5 cellular contexts compared by ENCODE assay signal in the genomic region with DNA sequence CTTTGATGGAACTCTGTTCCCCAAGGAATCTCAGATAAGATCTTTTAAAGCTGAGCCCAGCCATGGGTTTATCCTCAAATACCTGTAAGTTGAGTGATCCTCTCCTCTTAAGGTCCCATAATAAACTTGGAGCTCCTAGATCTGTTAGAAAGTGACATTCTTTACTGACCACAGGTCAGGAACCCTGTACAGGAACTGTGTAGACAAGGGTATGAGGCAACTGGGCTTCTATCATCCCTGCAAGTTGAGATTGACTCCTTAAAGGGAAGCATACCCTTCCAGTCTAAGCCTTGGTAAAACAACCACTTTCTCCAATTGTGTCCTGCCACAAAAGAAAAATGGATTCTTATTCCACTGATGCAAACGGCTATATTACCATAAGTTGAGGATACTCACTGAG. TPM values are rescaled to one million over a fixed set of nuclear protein-coding genes. Genes with fewer than 3 reads are reported as not detected.
"Had no signal": no experiment of that assay in that cellular context is flagged by ENCODE, and none has a peak within 500 bp of the region (broad histone marks: within the 10 kb centered on the region; RNA-seq: fewer than 3 reads in every experiment).

No MANE protein-coding gene starts in this region.

RNA-seq across cellular contexts. Expression of a gene that starts 26.2 kb away (rescaled TPM):
- total RNA-seq: lung microvascular endothelial cell, mesenteric fat pad, pulmonary artery endothelial cell had no signal
- polyA plus RNA-seq: immature natural killer cell, keratinocyte had no signal
